ENCODE assay signal across 20 cellular contexts in the genomic region with DNA sequence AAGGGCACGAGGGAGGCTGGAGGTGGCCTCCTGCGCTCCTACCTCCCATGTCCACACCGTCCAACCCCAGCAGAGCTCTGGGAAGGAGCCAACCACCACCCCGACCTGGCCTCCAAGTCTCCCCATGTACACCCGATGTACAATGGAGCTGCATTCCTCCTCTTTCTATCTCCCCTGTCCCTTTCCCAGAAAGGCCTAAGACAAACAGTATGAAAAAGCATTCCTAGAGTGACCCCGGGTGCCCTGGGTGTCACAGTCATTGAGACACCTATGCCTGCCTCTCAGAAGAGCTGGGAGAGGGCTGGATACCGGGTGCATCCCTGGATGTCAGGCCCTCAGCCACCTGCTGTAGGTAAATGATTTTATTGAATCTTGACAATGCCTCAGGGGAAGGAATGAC.
A peak's percentile ranks its signal among the peaks of the same experiment; 100 is the strongest.
DNase-seq lines count a peak whose midpoint lies in the region; ATAC-seq and TF ChIP-seq lines count a peak whose summit lies in the region.
"Had no signal": no experiment of that assay in that cellular context is flagged by ENCODE, and none has a peak within 500 bp of the region (broad histone marks: within the 10 kb centered on the region; RNA-seq: fewer than 3 reads in every experiment).

No MANE protein-coding gene starts in this region.

- no TSS peak for BruUV-seq in Caco-2 (replicated peaks; lab: Mats Ljungman, UMichigan)

- H3K9me3 ChIP-seq in Caco-2 = no peaks in the 10 kb centered on the region
- no peaks in the 10 kb centered on the region for H3K9me3 ChIP-seq in endodermal cell (ENCODE audit: control insufficient read depth, low read length)
- H3K9me3 ChIP-seq in upper lobe of right lung = no peaks in the 10 kb centered on the region
- H3K9me3 ChIP-seq: BLaER1, HAP-1 had no signal

- H3K4me3 ChIP-seq in Caco-2 (ENCODE audit: low read depth, low read length) (no peak overlapping the region), endodermal cell (ENCODE audit: low read length) (no peak overlapping the region), upper lobe of right lung (no peak overlapping the region)
- H3K4me3 ChIP-seq: BLaER1, HAP-1 had no signal

- H3K36me3 ChIP-seq in Caco-2 (ENCODE audit: control insufficient read depth, insufficient read depth, low read length) = no peaks in the 10 kb centered on the region
- H3K36me3 ChIP-seq in endodermal cell (ENCODE audit: control insufficient read depth, insufficient read depth, low read length) = no peaks in the 10 kb centered on the region
- no peaks in the 10 kb centered on the region for H3K36me3 ChIP-seq in upper lobe of right lung
- H3K36me3 ChIP-seq: BLaER1, HAP-1 had no signal

- 89 to 94% methylated on average over 4 to 7 of the region's 7 CpGs for WGBS in endodermal cell (ENCODE audit: insufficient coverage in 1 of 2, insufficient read length in 1 of 2), 2 experiments

- no peak overlapping the region for H3K9ac ChIP-seq in endodermal cell (ENCODE audit: extremely low read depth, low read length, poor library complexity, severe bottlenecking)
- H3K9ac ChIP-seq: BLaER1 had no signal

- intact Hi-C loops in Caco-2 (cut with micrococcal nuclease; ENCODE audit: unreplicated experiment) (no loop called here), upper lobe of right lung (cut with DNase I) (no loop called here)

- H3K4me1 Mint-ChIP-seq in Caco-2 (ENCODE audit: low read depth, unreplicated experiment) (peaks cover 9% of the 10 kb centered on the region), endodermal cell (peaks cover 13% of the 10 kb centered on the region), nephron (peaks cover 24% of the 10 kb centered on the region)
- H3K4me1 Mint-ChIP-seq: B cell; CD4-positive, CD25-positive, alpha-beta regulatory T cell had no signal

- H3K27me3 ChIP-seq in Caco-2 (replicated peaks; ENCODE audit: control insufficient read depth, insufficient read depth, low read length) (no peaks in the 10 kb centered on the region), endodermal cell (ENCODE audit: control insufficient read depth, insufficient read depth, low read length, poor library complexity, severe bottlenecking) (peaks cover 49% of the 10 kb centered on the region), upper lobe of right lung (no peaks in the 10 kb centered on the region)
- H3K27me3 ChIP-seq: BLaER1 had no signal

- H3K27ac ChIP-seq in endodermal cell (ENCODE audit: low read depth, low read length) (no peak overlapping the region), upper lobe of right lung (no peak overlapping the region)
- H3K27ac ChIP-seq: 22Rv1, BLaER1, C4-2B had no signal

- H3K27ac Mint-ChIP-seq in Caco-2 (ENCODE audit: unreplicated experiment) (peak overlapping the region; percentile 20), endodermal cell (no peak overlapping the region), nephron (peak overlapping the region; percentile 82 to 95 (median 87))
- H3K27ac Mint-ChIP-seq: B cell; CD4-positive, CD25-positive, alpha-beta regulatory T cell; CD8-positive, alpha-beta T cell had no signal

- DNase-seq in Caco-2 = peak; percentile 50 to 60
- peak; percentile 31 for DNase-seq in endodermal cell
- no peak for DNase-seq in upper lobe of right lung
- DNase-seq in NCI-H2029 treated with DMSO at 0.1 percent for 48 hours (lab: John Stamatoyannopoulos, UW) = no peak
- no peak for DNase-seq in stimulated activated CD4-positive, alpha-beta T cell treated with anti-CD3 and anti-CD28 coated beads, Interleukin-12 subunit alpha, Interleukin-12 subunit beta, amount 100 ng/mL, for 4 hours
- DNase-seq in NCI-H446 treated with DMSO at 0.1 percent for 48 hours (lab: John Stamatoyannopoulos, UW) = no peak
- DNase-seq: CD4-positive, CD25-positive, alpha-beta regulatory T cell; CD8-positive, alpha-beta T cell; DMS 273 treated with DMSO at 0.1 percent for 48 hours; DMS79; EL; GF-D8; GOT3 had no signal

- CTCF ChIA-PET in Caco-2 (lab: Charles Lee) = interaction anchor here (0.6 kb wide), 1 partner anchor 294 kb away, joined by 5 read pairs; no protein-coding TSS in a partner anchor

- no peak overlapping the region for H3K4me3 Mint-ChIP-seq in Caco-2 (ENCODE audit: unreplicated experiment)
- H3K4me3 Mint-ChIP-seq in endodermal cell = no peak overlapping the region
- no peak overlapping the region for H3K4me3 Mint-ChIP-seq in nephron
- H3K4me3 Mint-ChIP-seq: B cell; CD4-positive, CD25-positive, alpha-beta regulatory T cell; CD8-positive, alpha-beta T cell had no signal

- no peaks in the 10 kb centered on the region for H3K36me3 Mint-ChIP-seq in Caco-2 (ENCODE audit: insufficient read depth, unreplicated experiment)
- H3K36me3 Mint-ChIP-seq in endodermal cell (ENCODE audit: low read depth) = no peaks in the 10 kb centered on the region
- H3K36me3 Mint-ChIP-seq in nephron (ENCODE audit: low read depth) = no peaks in the 10 kb centered on the region
- H3K36me3 Mint-ChIP-seq: CD4-positive, CD25-positive, alpha-beta regulatory T cell; CD8-positive, alpha-beta T cell had no signal

- H3K27me3 Mint-ChIP-seq in Caco-2 (ENCODE audit: insufficient read depth, unreplicated experiment) (no peaks in the 10 kb centered on the region), endodermal cell (ENCODE audit: insufficient read depth) (peaks cover 41% of the 10 kb centered on the region), nephron (ENCODE audit: low read depth) (peaks cover 11% of the 10 kb centered on the region)
- H3K27me3 Mint-ChIP-seq: B cell had no signal

- no peaks in the 10 kb centered on the region for H3K9me3 Mint-ChIP-seq in Caco-2 (ENCODE audit: unreplicated experiment)
- no peaks in the 10 kb centered on the region for H3K9me3 Mint-ChIP-seq in endodermal cell
- no peaks in the 10 kb centered on the region for H3K9me3 Mint-ChIP-seq in nephron
- H3K9me3 Mint-ChIP-seq: CD8-positive, alpha-beta T cell had no signal

- POLR2A ChIA-PET in Caco-2 (lab: Charles Lee) = no interaction called here

- ATAC-seq in upper lobe of right lung (peak; percentile 17), HG02870 (IDR thresholded peaks at IDR 0.05; ENCODE audit: unreplicated experiment) (no peak)
- ATAC-seq: CD8-positive, alpha-beta T cell had no signal

- peaks cover 20% of the 10 kb centered on the region for H3K4me1 ChIP-seq in Caco-2
- H3K4me1 ChIP-seq in endodermal cell (ENCODE audit: control insufficient read depth, insufficient read depth, low read length) = peaks cover 3% of the 10 kb centered on the region
- H3K4me1 ChIP-seq in upper lobe of right lung = no peaks in the 10 kb centered on the region
- H3K4me1 ChIP-seq: BLaER1, HAP-1 had no signal

- TF ChIP-seq CTCF in Caco-2 (IDR thresholded peaks at IDR 0.05; ENCODE audit: insufficient read depth in 1 of 2, low read depth in 1 of 2, low read length in 1 of 2, severe bottlenecking in 1 of 2, unreplicated experiment in 1 of 2) = no peak
- no peak for TF ChIP-seq CTCF in endodermal cell (conservative IDR thresholded peaks at IDR 0.05)
- no peak for TF ChIP-seq CTCF in nephron (IDR thresholded peaks at IDR 0.05; ENCODE audit: unreplicated experiment in 3 of 3)
- no peak for TF ChIP-seq CTCF in upper lobe of right lung (IDR thresholded peaks at IDR 0.05)

Comparison
In these comparisons a context has a peak if more than half of its experiments do, and no peak if none do; other contexts are left out.
1. DNase-seq: peak in Caco-2 (2 of 2) and endodermal cell (single experiment); none in upper lobe of right lung (single experiment), NCI-H2029 treated with DMSO at 0.1 percent for 48 hours (single experiment), stimulated activated CD4-positive, alpha-beta T cell treated with anti-CD3 and anti-CD28 coated beads, Interleukin-12 subunit alpha, Interleukin-12 subunit beta, amount 100 ng/mL, for 4 hours (single experiment) and NCI-H446 treated with DMSO at 0.1 percent for 48 hours (single experiment).